In genomic region chr4:140497776-140498636, GRCh38 we compare ENCODE assay signal across 8 cellular contexts. TPM values are rescaled to one million over a fixed set of nuclear protein-coding genes. Genes with fewer than 3 reads are reported as not detected.
DNase-seq lines count a peak whose midpoint lies in the region; ATAC-seq and TF ChIP-seq lines count a peak whose summit lies in the region.

TSS of gene MGAT4D (minus strand) at chr4:140498293. CDS start at chr4:140498222, 71 bp downstream.

- H3K27me3 Mint-ChIP-seq in activated CD4-positive, alpha-beta T cell treated with anti-CD3 and anti-CD28 coated beads for 36 hours: peaks cover 47% of the 10 kb centered on the region

- H3K36me3 Mint-ChIP-seq in activated CD4-positive, alpha-beta T cell treated with anti-CD3 and anti-CD28 coated beads for 36 hours (ENCODE audit: low read depth): no peaks in the 10 kb centered on the region

- in situ Hi-C loops in brain microvascular endothelial cell (cut with HindIII; ENCODE audit: low pct_ligation_motif_present, low sequenced_read_pairs): no loop called here

- no peaks in the 10 kb centered on the region for H3K9me3 Mint-ChIP-seq in activated CD4-positive, alpha-beta T cell treated with anti-CD3 and anti-CD28 coated beads for 36 hours (ENCODE audit: low read depth)

- H3K4me3 ChIP-seq in brain microvascular endothelial cell (ENCODE audit: low read depth, low read length): peak within 1 kb of the TSS; percentile 40

- peak within 1 kb of the TSS; percentile 32 for H3K4me3 Mint-ChIP-seq in activated CD4-positive, alpha-beta T cell treated with anti-CD3 and anti-CD28 coated beads for 36 hours

- no peak within 1 kb of the TSS for H3K27ac ChIP-seq in brain microvascular endothelial cell

- intact Hi-C loops in activated CD4-positive, alpha-beta T cell treated with anti-CD3 and anti-CD28 coated beads for 36 hours (cut with DNase I, micrococcal nuclease): no loop called here

- no peak for TF ChIP-seq CTCF in brain microvascular endothelial cell (IDR thresholded peaks at IDR 0.05; ENCODE audit: low read depth, low read length, missing control alignments)

- CTCF ChIA-PET in activated CD4-positive, alpha-beta T cell treated with anti-CD3 and anti-CD28 coated beads for 36 hours (lab: Charles Lee): interaction anchor here (0.7 kb wide), 1 partner anchor 44 kb away, joined by 3 read pairs; no protein-coding TSS in a partner anchor

- H3K27me3 ChIP-seq in brain microvascular endothelial cell (replicated peaks): peaks cover 38% of the 10 kb centered on the region

- POLR2A ChIA-PET in activated CD4-positive, alpha-beta T cell treated with anti-CD3 and anti-CD28 coated beads for 36 hours (lab: Charles Lee): no interaction called here

- DNase-seq in activated CD4-positive, alpha-beta T cell treated with anti-CD3 and anti-CD28 coated beads for 36 hours: peak; percentile 14
- DNase-seq in activated CD4-positive, alpha-beta T cell treated with anti-CD3 and anti-CD28 coated beads, Interleukin-2, amount 50 U/mL, for 4 hours: no peak
- DNase-seq in brain microvascular endothelial cell (no peak), left lobe of liver (ENCODE audit: low spot score) (no peak), NCI-H146 treated with DMSO at 0.1 percent for 48 hours (lab: John Stamatoyannopoulos, UW; ENCODE audit: unreplicated experiment) (no peak), amniotic stem cell (lab: John Stamatoyannopoulos, UW) (no peak)
- peak; percentile 6 for DNase-seq in stimulated activated naive CD8-positive, alpha-beta T cell treated with anti-CD3 and anti-CD28 coated beads, Interleukin-15, Interleukin-2, amounts not matched to agents 100 U/mL and 50 U/mL, for 24 hours

- no peak within 1 kb of the TSS for H3K27ac Mint-ChIP-seq in activated CD4-positive, alpha-beta T cell treated with anti-CD3 and anti-CD28 coated beads for 36 hours

- peaks cover 5% of the 10 kb centered on the region for H3K4me1 Mint-ChIP-seq in activated CD4-positive, alpha-beta T cell treated with anti-CD3 and anti-CD28 coated beads for 36 hours

- peak; percentile 23 for ATAC-seq in activated CD4-positive, alpha-beta T cell treated with anti-CD3 and anti-CD28 coated beads for 36 hours
- ATAC-seq in left lobe of liver: peak; percentile 37
- peak; percentile 49 for ATAC-seq in stimulated activated naive CD8-positive, alpha-beta T cell treated with anti-CD3 and anti-CD28 coated beads, Interleukin-15, Interleukin-2, amounts not matched to agents 100 U/mL and 50 U/mL, for 24 hours
- no peak for ATAC-seq in esophagus mucosa

- H3K36me3 ChIP-seq in brain microvascular endothelial cell (replicated peaks): no peaks in the 10 kb centered on the region

RNA-seq across cellular contexts. Expression of gene MGAT4D, which starts in this region (rescaled TPM):
- total RNA-seq in activated CD4-positive, alpha-beta T cell treated with anti-CD3 and anti-CD28 coated beads for 36 hours: not detected
- total RNA-seq in left lobe of liver (not detected), esophagus mucosa (not detected)

Comparison
In these comparisons a context has a peak if more than half of its experiments do, and no peak if none do; other contexts are left out.
1. Peak in DNase-seq and ATAC-seq in activated CD4-positive, alpha-beta T cell treated with anti-CD3 and anti-CD28 coated beads for 36 hours; RNA of the gene not detected or under 1 TPM.
2. Peak in ATAC-seq in left lobe of liver; RNA of the gene not detected or under 1 TPM.